Comparison of ENCODE assay signal across 9 cellular contexts in the genomic region with DNA sequence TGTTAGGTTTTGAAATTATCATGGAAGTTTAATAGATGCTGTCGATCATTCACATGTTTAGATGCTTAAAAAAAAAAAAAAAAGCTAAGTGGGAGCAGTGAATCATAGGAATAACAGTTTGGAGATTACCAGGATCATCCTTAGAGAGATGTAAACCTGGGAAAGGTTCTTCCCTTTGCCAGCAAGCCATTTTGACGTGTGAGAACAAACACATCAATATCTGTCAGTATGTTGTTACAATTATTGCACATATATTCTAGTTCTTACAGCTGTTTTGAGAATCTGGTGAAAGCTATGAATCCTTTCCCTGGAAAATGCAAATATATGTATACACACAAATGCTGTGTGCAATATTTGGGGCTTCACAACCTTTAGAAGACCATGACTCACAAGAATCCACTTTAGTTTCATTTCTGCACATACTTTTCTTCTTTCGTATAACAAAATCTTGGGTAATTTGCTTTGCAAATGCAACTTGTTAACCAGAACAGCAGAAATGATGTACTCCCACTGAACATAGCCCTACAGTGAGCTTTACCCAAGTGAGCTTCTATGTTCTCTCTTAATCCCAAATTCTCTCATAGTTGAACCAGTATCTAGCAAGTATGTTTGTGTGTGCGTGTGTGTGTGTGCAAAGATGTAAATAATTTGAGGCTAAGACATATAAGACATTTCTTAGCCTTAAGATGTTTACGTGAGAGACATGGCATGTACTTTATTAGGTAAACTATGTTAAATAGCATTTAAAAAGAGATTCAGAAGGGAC. TPM values are rescaled to one million over a fixed set of nuclear protein-coding genes. Genes with fewer than 3 reads are reported as not detected.
DNase-seq lines count a peak whose midpoint lies in the region; ATAC-seq and TF ChIP-seq lines count a peak whose summit lies in the region.
"Had no signal": no experiment of that assay in that cellular context is flagged by ENCODE, and none has a peak within 500 bp of the region (broad histone marks: within the 10 kb centered on the region; RNA-seq: fewer than 3 reads in every experiment).

No MANE protein-coding gene starts in this region.

- no peaks in the 10 kb centered on the region for H3K9me3 ChIP-seq in lower lobe of right lung

- intact Hi-C loops in lower lobe of right lung (cut with DNase I) = no loop called here

- H3K36me3 ChIP-seq in lower lobe of right lung = peaks cover 66% of the 10 kb centered on the region

- H3K4me1 ChIP-seq in lower lobe of right lung = peaks cover 23% of the 10 kb centered on the region

- H3K4me3 ChIP-seq in lower lobe of right lung = no peak overlapping the region

- no peaks in the 10 kb centered on the region for H3K27me3 ChIP-seq in lower lobe of right lung (ENCODE audit: low read depth)

- TF ChIP-seq CTCF in lower lobe of right lung (IDR thresholded peaks at IDR 0.05) = no peak

- no peak overlapping the region for H3K27ac ChIP-seq in lower lobe of right lung

- peak; percentile 10 for DNase-seq in CD1c-positive myeloid dendritic cell (ENCODE audit: extremely low spot score)
- peak; percentile 73 for DNase-seq in amniotic epithelial cell (ENCODE audit: low read depth)
- no peak for DNase-seq in lower lobe of right lung
- DNase-seq in stimulated activated CD4-positive, alpha-beta T cell treated with anti-CD3 and anti-CD28 coated beads, Interleukin-4, amount 100 ng/mL, for 1 hour = no peak
- DNase-seq: activated CD4-positive, alpha-beta T cell treated with anti-CD3 and anti-CD28 coated beads for 48 hours had no signal

- ATAC-seq in GM19035 (IDR thresholded peaks at IDR 0.05; ENCODE audit: unreplicated experiment) = peak; percentile 62
- ATAC-seq in HG03439 (IDR thresholded peaks at IDR 0.05; ENCODE audit: unreplicated experiment) = peak; percentile 60
- no peak for ATAC-seq in lower lobe of right lung
- no peak for ATAC-seq in GM21737 (IDR thresholded peaks at IDR 0.05; ENCODE audit: unreplicated experiment)
- no peak for ATAC-seq in HG03097 (IDR thresholded peaks at IDR 0.05; ENCODE audit: low FRiP score, unreplicated experiment)

RNA-seq across cellular contexts. Expression of gene NFKBIZ, which starts 12.1 kb away (rescaled TPM):
- total RNA-seq in lower lobe of right lung = 76.2 TPM

Comparison
In these comparisons a context has a peak if more than half of its experiments do, and no peak if none do; other contexts are left out.
1. DNase-seq: peak in CD1c-positive myeloid dendritic cell (single experiment) and amniotic epithelial cell (single experiment); none in lower lobe of right lung (single experiment) and stimulated activated CD4-positive, alpha-beta T cell treated with anti-CD3 and anti-CD28 coated beads, Interleukin-4, amount 100 ng/mL, for 1 hour (single experiment).
2. ATAC-seq: peak in GM19035 (single experiment) and HG03439 (single experiment); none in lower lobe of right lung (0 of 2), GM21737 (single experiment) and HG03097 (single experiment).